Comparison of ENCODE assay signal across 10 cellular contexts in the genomic region with DNA sequence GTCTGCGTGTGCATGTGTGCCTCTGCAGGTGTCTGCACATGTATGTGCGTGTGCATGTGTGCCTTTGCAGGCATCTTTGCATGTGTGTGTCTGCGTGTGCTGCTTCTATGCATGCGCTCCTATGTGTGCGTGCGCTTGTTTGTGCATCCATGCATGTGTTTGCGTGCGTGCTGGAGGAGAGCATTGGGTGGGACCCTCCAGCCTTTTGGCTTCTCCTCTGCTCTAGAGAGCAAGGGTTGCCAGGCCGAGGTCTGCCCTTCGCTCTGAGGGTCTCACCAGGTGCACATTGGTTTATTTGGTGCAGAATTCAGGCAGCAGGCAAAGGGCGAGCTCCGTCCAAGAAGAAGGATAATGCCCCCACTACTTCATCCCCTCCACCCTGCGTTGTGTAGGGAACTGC. TPM values are rescaled to one million over a fixed set of nuclear protein-coding genes. Genes with fewer than 3 reads are reported as not detected.
DNase-seq lines count a peak whose midpoint lies in the region; ATAC-seq, FAIRE-seq and TF ChIP-seq lines count a peak whose summit lies in the region.
"Had no signal": no experiment of that assay in that cellular context is flagged by ENCODE, and none has a peak within 500 bp of the region (broad histone marks: within the 10 kb centered on the region; RNA-seq: fewer than 3 reads in every experiment).

No MANE protein-coding gene starts in this region.

- TF ChIP-seq EP300 in stomach (IDR thresholded peaks at IDR 0.05) = no peak

- H3K4me1 ChIP-seq in kidney (ENCODE audit: control insufficient read depth in 1 of 2, insufficient read depth in 1 of 2, low read depth in 1 of 2, low read length in 2 of 2) (peaks cover 0 to 18% of the 10 kb centered on the region in 2 donors), stomach (peaks cover 13 to 57% (median 44%) of the 10 kb centered on the region in 4 donors)

- no peak for DNase-seq in activated CD4-positive, alpha-beta T cell treated with anti-CD3 and anti-CD28 coated beads, Interleukin-2, amount 10 ng/mL, durations not matched to agents 7 days and 5 days
- no peak for DNase-seq in activated CD4-positive, alpha-beta T cell treated with anti-CD3 and anti-CD28 coated beads for 48 hours
- DNase-seq in kidney (peak; percentile 57), stomach (no peak), NCI-H82 (lab: John Stamatoyannopoulos, UW) (no peak), SHP77 treated with DMSO at 0.1 percent for 48 hours (lab: John Stamatoyannopoulos, UW) (no peak)
- DNase-seq in effector CD8-positive, alpha-beta T cell (lab: John Stamatoyannopoulos, UW) = no peak
- DNase-seq: activated CD4-positive, alpha-beta T cell treated with anti-CD3 and anti-CD28 coated beads for 1 hour; left colon had no signal

- H3K27ac ChIP-seq in kidney (ENCODE audit: low read depth in 2 of 2, low read length in 2 of 2) (no peak overlapping the region), stomach (no peak overlapping the region)

- H3K4me3 Mint-ChIP-seq in activated CD4-positive, alpha-beta T cell treated with anti-CD3 and anti-CD28 coated beads, Interleukin-2, amount 10 ng/mL, durations not matched to agents 7 days and 5 days = peak overlapping the region; percentile 74
- H3K4me3 Mint-ChIP-seq in activated T-helper 17 cell treated with anti-CD3 and anti-CD28 coated beads, Interleukin-2, amount 50 U/mL, for 72 hours = peak overlapping the region; percentile 77

- TF ChIP-seq POLR2A in stomach (IDR thresholded peaks at IDR 0.05) = no peak

- peak overlapping the region in 1 of 2 donors; percentile 56 for H3K9ac ChIP-seq in kidney (ENCODE audit: low read length in 2 of 2)

- H3K9me3 ChIP-seq in kidney (ENCODE audit: control insufficient read depth in 1 of 2, low read length in 2 of 2) (peaks cover 0 to 3% of the 10 kb centered on the region in 2 donors), stomach (peaks cover 0 to 8% (median 3%) of the 10 kb centered on the region in 4 donors)

- 79 to 85% (median 79%) methylated on average over 10 to 13 of the region's 13 CpGs for WGBS in stomach, 5 donors

- intact Hi-C loops in kidney (cut with DNase I) (no loop called here), stomach (cut with DNase I; ENCODE audit: low total_unique reads) (no loop called here)

- CTCF ChIA-PET in activated CD4-positive, alpha-beta T cell treated with anti-CD3 and anti-CD28 coated beads, Interleukin-2, amount 10 ng/mL, durations not matched to agents 7 days and 5 days (lab: Charles Lee) = no interaction called here

- H3K36me3 Mint-ChIP-seq in activated CD4-positive, alpha-beta T cell treated with anti-CD3 and anti-CD28 coated beads, Interleukin-2, amount 10 ng/mL, durations not matched to agents 7 days and 5 days (ENCODE audit: low read depth) = peaks cover 4% of the 10 kb centered on the region
- H3K36me3 Mint-ChIP-seq in activated T-helper 17 cell treated with anti-CD3 and anti-CD28 coated beads, Interleukin-2, amount 50 U/mL, for 72 hours (ENCODE audit: low read depth) = no peaks in the 10 kb centered on the region

- TF ChIP-seq CTCF in kidney (IDR thresholded peaks at IDR 0.05; ENCODE audit: borderline replicate concordance, extremely low read depth, insufficient read depth) = no peak
- no peak for TF ChIP-seq CTCF in stomach (IDR thresholded peaks at IDR 0.05)

- H3K27me3 Mint-ChIP-seq in activated CD4-positive, alpha-beta T cell treated with anti-CD3 and anti-CD28 coated beads, Interleukin-2, amount 10 ng/mL, durations not matched to agents 7 days and 5 days = peaks cover 12% of the 10 kb centered on the region
- H3K27me3 Mint-ChIP-seq in activated T-helper 17 cell treated with anti-CD3 and anti-CD28 coated beads, Interleukin-2, amount 50 U/mL, for 72 hours = no peaks in the 10 kb centered on the region

- H3K4me3 ChIP-seq in kidney (ENCODE audit: low read length in 2 of 2) (peak overlapping the region; percentile 74), stomach (peak overlapping the region; percentile 75 to 89 (median 85))

- H3K36me3 ChIP-seq in kidney (ENCODE audit: control insufficient read depth in 1 of 2, insufficient read depth in 2 of 2, low read length in 2 of 2) (no peaks in the 10 kb centered on the region), stomach (no peaks in the 10 kb centered on the region)

- peaks cover 5% of the 10 kb centered on the region for H3K4me1 Mint-ChIP-seq in activated CD4-positive, alpha-beta T cell treated with anti-CD3 and anti-CD28 coated beads, Interleukin-2, amount 10 ng/mL, durations not matched to agents 7 days and 5 days
- no peaks in the 10 kb centered on the region for H3K4me1 Mint-ChIP-seq in activated T-helper 17 cell treated with anti-CD3 and anti-CD28 coated beads, Interleukin-2, amount 50 U/mL, for 72 hours

- ATAC-seq in activated T-helper 17 cell treated with anti-CD3 and anti-CD28 coated beads, Interleukin-2, amount 50 U/mL, for 72 hours (replicated peaks) = no peak

- H3K27me3 ChIP-seq in stomach = peaks cover 0 to 14% (median 0%) of the 10 kb centered on the region in 3 donors

- H3K27ac Mint-ChIP-seq in activated CD4-positive, alpha-beta T cell treated with anti-CD3 and anti-CD28 coated beads, Interleukin-2, amount 10 ng/mL, durations not matched to agents 7 days and 5 days = no peak overlapping the region
- H3K27ac Mint-ChIP-seq in activated T-helper 17 cell treated with anti-CD3 and anti-CD28 coated beads, Interleukin-2, amount 50 U/mL, for 72 hours = no peak overlapping the region

- POLR2A ChIA-PET in activated CD4-positive, alpha-beta T cell treated with anti-CD3 and anti-CD28 coated beads, Interleukin-2, amount 10 ng/mL, durations not matched to agents 7 days and 5 days (lab: Charles Lee) = interaction anchor here (0.6 kb wide), 1 partner anchor 485 kb away, joined by 6 read pairs; no protein-coding TSS in a partner anchor

- peaks cover 5% of the 10 kb centered on the region for H3K9me3 Mint-ChIP-seq in activated CD4-positive, alpha-beta T cell treated with anti-CD3 and anti-CD28 coated beads, Interleukin-2, amount 10 ng/mL, durations not matched to agents 7 days and 5 days
- peaks cover 2% of the 10 kb centered on the region for H3K9me3 Mint-ChIP-seq in activated T-helper 17 cell treated with anti-CD3 and anti-CD28 coated beads, Interleukin-2, amount 50 U/mL, for 72 hours

- no peak for FAIRE-seq in kidney (lab: Jason Lieb, UNC)

RNA-seq across cellular contexts. Expression of gene RAB40B, which starts 1.1 kb away (rescaled TPM):
- total RNA-seq in activated CD4-positive, alpha-beta T cell treated with anti-CD3 and anti-CD28 coated beads, Interleukin-2, amount 10 ng/mL, durations not matched to agents 7 days and 5 days = 1 to 10 TPM; 1.7 to 2.2 TPM
- total RNA-seq in activated T-helper 17 cell treated with anti-CD3 and anti-CD28 coated beads, Interleukin-2, amount 50 U/mL, for 72 hours = 1 to 10 TPM; 1.1 to 2.0 TPM
- total RNA-seq in kidney (21.7 TPM), stomach (100 to 1,000 TPM in 2 of 5 donors, 10 to 100 TPM in 2, 1 to 10 TPM in 1; 7.6 to 133 (median 36.4) TPM)
- polyA plus RNA-seq in kidney (ENCODE audit: insufficient read depth, low read depth, low replicate concordance) (36.1 TPM), stomach (10 to 100 TPM; 13.5 to 25.7 (median 17.7) TPM)

RNA-seq across cellular contexts. Expression of gene FN3KRP, which starts 17.0 kb away (rescaled TPM):
- total RNA-seq in activated CD4-positive, alpha-beta T cell treated with anti-CD3 and anti-CD28 coated beads, Interleukin-2, amount 10 ng/mL, durations not matched to agents 7 days and 5 days = 10 to 100 TPM; 37.8 to 40.9 TPM
- 10 to 100 TPM; 45.8 to 47.4 TPM for total RNA-seq in activated T-helper 17 cell treated with anti-CD3 and anti-CD28 coated beads, Interleukin-2, amount 50 U/mL, for 72 hours
- total RNA-seq in kidney (30.6 TPM), stomach (10 to 100 TPM in 4 of 5 donors, 1 to 10 TPM in 1; 1.2 to 50.7 (median 17.5) TPM)
- polyA plus RNA-seq in kidney (ENCODE audit: insufficient read depth, low read depth, low replicate concordance) (36.6 TPM), stomach (10 to 100 TPM; 20.0 to 28.2 (median 26.9) TPM)

RNA-seq across cellular contexts. Expression of gene FN3K, which starts 35.9 kb away (rescaled TPM):
- total RNA-seq in activated CD4-positive, alpha-beta T cell treated with anti-CD3 and anti-CD28 coated beads, Interleukin-2, amount 10 ng/mL, durations not matched to agents 7 days and 5 days = 1 to 10 TPM; 2.0 to 4.2 TPM
- total RNA-seq in activated T-helper 17 cell treated with anti-CD3 and anti-CD28 coated beads, Interleukin-2, amount 50 U/mL, for 72 hours = 1 to 10 TPM; 5.3 to 6.1 TPM
- total RNA-seq in kidney = 33.3 TPM
- polyA plus RNA-seq in kidney (ENCODE audit: insufficient read depth, low read depth, low replicate concordance) = 114 TPM
- 10 to 100 TPM; 13.6 to 59.5 (median 16.5) TPM for total RNA-seq in stomach
- 10 to 100 TPM; 13.0 to 18.5 (median 16.4) TPM for polyA plus RNA-seq in stomach

RNA-seq across cellular contexts. Expression of gene WDR45B, which starts 51.3 kb away (rescaled TPM):
- total RNA-seq in activated CD4-positive, alpha-beta T cell treated with anti-CD3 and anti-CD28 coated beads, Interleukin-2, amount 10 ng/mL, durations not matched to agents 7 days and 5 days = 10 to 100 TPM; 33.5 to 36.4 TPM
- total RNA-seq in activated T-helper 17 cell treated with anti-CD3 and anti-CD28 coated beads, Interleukin-2, amount 50 U/mL, for 72 hours = 100 to 1,000 TPM in 1 of 2 donors, 10 to 100 TPM in 1; 66.0 to 204 TPM
- 65.4 TPM for total RNA-seq in kidney
- polyA plus RNA-seq in kidney (ENCODE audit: insufficient read depth, low read depth, low replicate concordance) = 64.7 TPM
- 100 to 1,000 TPM in 2 of 5 donors, 10 to 100 TPM in 3; 75.3 to 108 (median 92.9) TPM for total RNA-seq in stomach
- polyA plus RNA-seq in stomach = 10 to 100 TPM; 62.8 to 70.7 (median 62.9) TPM

RNA-seq across cellular contexts. Expression of gene TBCD, which starts 52.3 kb away (rescaled TPM):
- total RNA-seq in activated CD4-positive, alpha-beta T cell treated with anti-CD3 and anti-CD28 coated beads, Interleukin-2, amount 10 ng/mL, durations not matched to agents 7 days and 5 days = 100 to 1,000 TPM; 155 to 157 TPM
- 100 to 1,000 TPM; 111 to 139 TPM for total RNA-seq in activated T-helper 17 cell treated with anti-CD3 and anti-CD28 coated beads, Interleukin-2, amount 50 U/mL, for 72 hours
- total RNA-seq in kidney (72.8 TPM), stomach (100 to 1,000 TPM in 3 of 5 donors, 10 to 100 TPM in 2; 51.2 to 155 (median 104) TPM)
- polyA plus RNA-seq in kidney (ENCODE audit: insufficient read depth, low read depth, low replicate concordance) (78.7 TPM), stomach (100 to 1,000 TPM in 1 of 3 donors, 10 to 100 TPM in 2; 69.3 to 110 (median 75.3) TPM)
